In the genomic region with DNA sequence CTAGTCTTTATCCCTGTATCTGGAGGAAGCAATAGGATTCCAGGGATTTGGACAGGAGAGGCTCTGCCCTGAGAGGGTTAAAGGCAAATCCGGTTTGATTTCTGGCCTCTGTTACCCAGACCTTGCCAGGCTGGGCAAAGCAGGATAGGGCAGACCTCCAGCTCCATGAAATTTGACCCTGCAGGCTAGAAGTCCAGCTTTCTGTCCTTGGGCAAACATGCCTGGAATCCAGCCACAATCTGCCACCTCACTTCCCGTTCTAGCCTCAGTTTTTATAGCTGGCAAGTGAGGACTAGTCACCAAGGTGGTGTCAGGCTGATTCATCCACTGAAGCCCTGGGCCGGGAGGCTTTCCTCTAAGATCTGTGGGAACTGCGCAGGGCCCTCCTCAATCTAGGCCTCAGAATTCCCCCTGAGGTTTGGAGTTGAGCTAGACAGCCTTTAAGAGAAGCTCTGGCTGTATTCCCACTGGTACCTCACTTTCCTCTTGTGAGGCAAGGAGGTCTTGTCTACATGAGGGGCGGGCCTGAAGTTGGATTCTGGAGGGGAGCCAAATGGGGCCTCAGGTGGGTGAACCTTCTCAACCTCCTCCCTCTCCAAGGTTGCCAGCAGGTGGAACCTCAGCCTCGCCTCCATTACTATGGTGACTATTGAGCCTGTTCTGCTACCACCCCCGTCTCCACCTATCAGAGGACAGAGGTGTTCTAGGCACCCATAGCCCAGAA, we compare ENCODE assay signal across 1 cellular context.
A peak's percentile ranks its signal among the peaks of the same experiment; 100 is the strongest.
TF ChIP-seq lines count a peak whose summit lies in the region.

No MANE protein-coding gene starts in this region.

TF ChIP-seq in HepG2, 621 proteins besides CTCF, POLR2A, EP300 and RAD21 (continued from another document and continues in another):
- TF ChIP-seq, protein P1, sequence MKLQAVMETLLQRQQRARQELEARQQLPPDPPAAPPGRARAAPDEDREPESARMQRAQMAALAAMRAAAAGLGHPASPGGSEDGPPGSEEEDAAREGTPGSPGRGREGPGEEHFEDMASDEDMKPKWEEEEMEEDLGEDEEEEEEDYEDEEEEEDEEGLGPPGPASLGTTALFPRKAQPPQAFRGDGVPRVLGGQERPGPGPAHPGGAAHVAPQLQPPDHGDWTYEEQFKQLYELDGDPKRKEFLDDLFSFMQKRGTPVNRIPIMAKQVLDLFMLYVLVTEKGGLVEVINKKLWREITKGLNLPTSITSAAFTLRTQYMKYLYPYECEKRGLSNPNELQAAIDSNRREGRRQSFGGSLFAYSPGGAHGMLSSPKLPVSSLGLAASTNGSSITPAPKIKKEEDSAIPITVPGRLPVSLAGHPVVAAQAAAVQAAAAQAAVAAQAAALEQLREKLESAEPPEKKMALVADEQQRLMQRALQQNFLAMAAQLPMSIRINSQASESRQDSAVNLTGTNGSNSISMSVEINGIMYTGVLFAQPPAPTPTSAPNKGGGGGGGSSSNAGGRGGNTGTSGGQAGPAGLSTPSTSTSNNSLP (IDR thresholded peaks at IDR 0.05; ENCODE audit: low read depth, low read length), result peak; percentile 49; the same call in 1 of the 2 replicates
- TF ChIP-seq ZSCAN30 (CRISPR knock-in tag; IDR thresholded peaks at IDR 0.05), result no peak
- TF ChIP-seq BCLAF1 (IDR thresholded peaks at IDR 0.05), result no peak
- TF ChIP-seq SNAI1 (CRISPR knock-in tag; IDR thresholded peaks at IDR 0.05; ENCODE audit: borderline replicate concordance), result no peak
- TF ChIP-seq ZNF720 (CRISPR knock-in tag; IDR thresholded peaks at IDR 0.05), result no peak
- 0 out of 2 replicates have a peak, but pooled peaks have one; percentile 18 for TF ChIP-seq TGIF2 (CRISPR knock-in tag; IDR thresholded peaks at IDR 0.05)
- TF ChIP-seq MED8 (CRISPR knock-in tag; IDR thresholded peaks at IDR 0.05; ENCODE audit: insufficient replicate concordance), result no peak
- TF ChIP-seq MAF1 (CRISPR knock-in tag; IDR thresholded peaks at IDR 0.05; ENCODE audit: borderline replicate concordance), result 0 out of 2 replicates have a peak, but pooled peaks have one; percentile 27
- TF ChIP-seq PITX1 (CRISPR knock-in tag; IDR thresholded peaks at IDR 0.05), result peak; percentile 51; the same call in 1 of the 2 replicates
- no peak for TF ChIP-seq SYNCRIP (IDR thresholded peaks at IDR 0.05; ENCODE audit: insufficient read depth, low read depth, low read length)
- TF ChIP-seq, protein P2, sequence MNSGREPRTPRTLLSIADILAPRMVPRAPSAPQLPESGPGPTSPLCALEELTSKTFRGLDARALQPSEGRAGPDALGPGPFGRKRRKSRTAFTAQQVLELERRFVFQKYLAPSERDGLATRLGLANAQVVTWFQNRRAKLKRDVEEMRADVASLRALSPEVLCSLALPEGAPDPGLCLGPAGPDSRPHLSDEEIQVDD (CRISPR knock-in tag; IDR thresholded peaks at IDR 0.05; ENCODE audit: borderline replicate concordance), result no peak
- TF ChIP-seq ISL2 (CRISPR knock-in tag; IDR thresholded peaks at IDR 0.05), result peak; percentile 51; the same call in 1 of the 2 replicates
- peak; percentile 77; the same call in 1 of the 2 replicates for TF ChIP-seq ETV5 (CRISPR knock-in tag; IDR thresholded peaks at IDR 0.05; ENCODE audit: borderline replicate concordance)
- TF ChIP-seq, protein P3, sequence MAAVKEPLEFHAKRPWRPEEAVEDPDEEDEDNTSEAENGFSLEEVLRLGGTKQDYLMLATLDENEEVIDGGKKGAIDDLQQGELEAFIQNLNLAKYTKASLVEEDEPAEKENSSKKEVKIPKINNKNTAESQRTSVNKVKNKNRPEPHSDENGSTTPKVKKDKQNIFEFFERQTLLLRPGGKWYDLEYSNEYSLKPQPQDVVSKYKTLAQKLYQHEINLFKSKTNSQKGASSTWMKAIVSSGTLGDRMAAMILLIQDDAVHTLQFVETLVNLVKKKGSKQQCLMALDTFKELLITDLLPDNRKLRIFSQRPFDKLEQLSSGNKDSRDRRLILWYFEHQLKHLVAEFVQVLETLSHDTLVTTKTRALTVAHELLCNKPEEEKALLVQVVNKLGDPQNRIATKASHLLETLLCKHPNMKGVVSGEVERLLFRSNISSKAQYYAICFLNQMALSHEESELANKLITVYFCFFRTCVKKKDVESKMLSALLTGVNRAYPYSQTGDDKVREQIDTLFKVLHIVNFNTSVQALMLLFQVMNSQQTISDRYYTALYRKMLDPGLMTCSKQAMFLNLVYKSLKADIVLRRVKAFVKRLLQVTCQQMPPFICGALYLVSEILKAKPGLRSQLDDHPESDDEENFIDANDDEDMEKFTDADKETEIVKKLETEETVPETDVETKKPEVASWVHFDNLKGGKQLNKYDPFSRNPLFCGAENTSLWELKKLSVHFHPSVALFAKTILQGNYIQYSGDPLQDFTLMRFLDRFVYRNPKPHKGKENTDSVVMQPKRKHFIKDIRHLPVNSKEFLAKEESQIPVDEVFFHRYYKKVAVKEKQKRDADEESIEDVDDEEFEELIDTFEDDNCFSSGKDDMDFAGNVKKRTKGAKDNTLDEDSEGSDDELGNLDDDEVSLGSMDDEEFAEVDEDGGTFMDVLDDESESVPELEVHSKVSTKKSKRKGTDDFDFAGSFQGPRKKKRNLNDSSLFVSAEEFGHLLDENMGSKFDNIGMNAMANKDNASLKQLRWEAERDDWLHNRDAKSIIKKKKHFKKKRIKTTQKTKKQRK (IDR thresholded peaks at IDR 0.05; ENCODE audit: low read length), result no peak
- TF ChIP-seq MTF2 (CRISPR knock-in tag; IDR thresholded peaks at IDR 0.05; ENCODE audit: borderline replicate concordance), result no peak
- TF ChIP-seq SIN3B (IDR thresholded peaks at IDR 0.05; ENCODE audit: low read length), result no peak
- no peak for TF ChIP-seq CHD4 (IDR thresholded peaks at IDR 0.05; ENCODE audit: borderline replicate concordance, low read length)
- peak; percentile 80; the same call in 1 of the 2 replicates for TF ChIP-seq TP53 (CRISPR knock-in tag; conservative IDR thresholded peaks at IDR 0.05)
- TF ChIP-seq ZFP37 (CRISPR knock-in tag; IDR thresholded peaks at IDR 0.05; ENCODE audit: borderline replicate concordance), result 0 out of 2 replicates have a peak, but pooled peaks have one; percentile 42
- TF ChIP-seq RNF2 (conservative IDR thresholded peaks at IDR 0.05; ENCODE audit: low read depth), result no peak
- TF ChIP-seq ZMYM2 (CRISPR knock-in tag; IDR thresholded peaks at IDR 0.05), result peak; percentile 58; the same call in 1 of the 2 replicates
- 0 out of 2 replicates have a peak, but pooled peaks have one; percentile 50 for TF ChIP-seq ZNF136 (CRISPR knock-in tag; IDR thresholded peaks at IDR 0.05; ENCODE audit: low read depth)
- TF ChIP-seq ZNF501 (CRISPR knock-in tag; IDR thresholded peaks at IDR 0.05), result peak; percentile 70
- TF ChIP-seq ZNF230 (CRISPR knock-in tag; IDR thresholded peaks at IDR 0.05), result 0 out of 2 replicates have a peak, but pooled peaks have one; percentile 49
- peak; percentile 39; the same call in 1 of the 2 replicates for TF ChIP-seq NCOR1 (IDR thresholded peaks at IDR 0.05; ENCODE audit: borderline replicate concordance, low read length)
- no peak for TF ChIP-seq FOXP1 (IDR thresholded peaks at IDR 0.05)
- TF ChIP-seq FOXP1 (CRISPR knock-in tag; IDR thresholded peaks at IDR 0.05), result no peak
- TF ChIP-seq ZNF460 (CRISPR knock-in tag; IDR thresholded peaks at IDR 0.05; ENCODE audit: borderline replicate concordance), result no peak
- peak; percentile 26; the same call in 1 of the 2 replicates for TF ChIP-seq ERF (CRISPR knock-in tag; IDR thresholded peaks at IDR 0.05)
- peak in 1 of 2 experiments; percentile 28; a peak in 1 of 4 replicates for TF ChIP-seq NR2F1 (CRISPR knock-in tag; IDR thresholded peaks at IDR 0.05)
- no peak for TF ChIP-seq ZSCAN25 (CRISPR knock-in tag; IDR thresholded peaks at IDR 0.05)
- TF ChIP-seq, protein P4, sequence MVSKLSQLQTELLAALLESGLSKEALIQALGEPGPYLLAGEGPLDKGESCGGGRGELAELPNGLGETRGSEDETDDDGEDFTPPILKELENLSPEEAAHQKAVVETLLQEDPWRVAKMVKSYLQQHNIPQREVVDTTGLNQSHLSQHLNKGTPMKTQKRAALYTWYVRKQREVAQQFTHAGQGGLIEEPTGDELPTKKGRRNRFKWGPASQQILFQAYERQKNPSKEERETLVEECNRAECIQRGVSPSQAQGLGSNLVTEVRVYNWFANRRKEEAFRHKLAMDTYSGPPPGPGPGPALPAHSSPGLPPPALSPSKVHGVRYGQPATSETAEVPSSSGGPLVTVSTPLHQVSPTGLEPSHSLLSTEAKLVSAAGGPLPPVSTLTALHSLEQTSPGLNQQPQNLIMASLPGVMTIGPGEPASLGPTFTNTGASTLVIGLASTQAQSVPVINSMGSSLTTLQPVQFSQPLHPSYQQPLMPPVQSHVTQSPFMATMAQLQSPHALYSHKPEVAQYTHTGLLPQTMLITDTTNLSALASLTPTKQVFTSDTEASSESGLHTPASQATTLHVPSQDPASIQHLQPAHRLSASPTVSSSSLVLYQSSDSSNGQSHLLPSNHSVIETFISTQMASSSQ (IDR thresholded peaks at IDR 0.05; ENCODE audit: low read depth), result peak; percentile 36; the same call in 1 of the 2 replicates
- TF ChIP-seq, protein P4 (CRISPR knock-in tag; IDR thresholded peaks at IDR 0.05; ENCODE audit: borderline replicate concordance), result no peak
- TF ChIP-seq SRSF9 (IDR thresholded peaks at IDR 0.05; ENCODE audit: borderline replicate concordance, insufficient read depth, low read depth, low read length, poor library complexity, severe bottlenecking), result no peak
- no peak for TF ChIP-seq ATF7-NPFF (CRISPR knock-in tag; IDR thresholded peaks at IDR 0.05; ENCODE audit: low read depth)
- no peak; the same call in 1 of the 2 replicates for TF ChIP-seq SAFB2 (CRISPR knock-in tag; IDR thresholded peaks at IDR 0.05; ENCODE audit: borderline replicate concordance, low read depth)
- TF ChIP-seq ZNF343 (CRISPR knock-in tag; IDR thresholded peaks at IDR 0.05), result no peak
- TF ChIP-seq, protein P5, sequence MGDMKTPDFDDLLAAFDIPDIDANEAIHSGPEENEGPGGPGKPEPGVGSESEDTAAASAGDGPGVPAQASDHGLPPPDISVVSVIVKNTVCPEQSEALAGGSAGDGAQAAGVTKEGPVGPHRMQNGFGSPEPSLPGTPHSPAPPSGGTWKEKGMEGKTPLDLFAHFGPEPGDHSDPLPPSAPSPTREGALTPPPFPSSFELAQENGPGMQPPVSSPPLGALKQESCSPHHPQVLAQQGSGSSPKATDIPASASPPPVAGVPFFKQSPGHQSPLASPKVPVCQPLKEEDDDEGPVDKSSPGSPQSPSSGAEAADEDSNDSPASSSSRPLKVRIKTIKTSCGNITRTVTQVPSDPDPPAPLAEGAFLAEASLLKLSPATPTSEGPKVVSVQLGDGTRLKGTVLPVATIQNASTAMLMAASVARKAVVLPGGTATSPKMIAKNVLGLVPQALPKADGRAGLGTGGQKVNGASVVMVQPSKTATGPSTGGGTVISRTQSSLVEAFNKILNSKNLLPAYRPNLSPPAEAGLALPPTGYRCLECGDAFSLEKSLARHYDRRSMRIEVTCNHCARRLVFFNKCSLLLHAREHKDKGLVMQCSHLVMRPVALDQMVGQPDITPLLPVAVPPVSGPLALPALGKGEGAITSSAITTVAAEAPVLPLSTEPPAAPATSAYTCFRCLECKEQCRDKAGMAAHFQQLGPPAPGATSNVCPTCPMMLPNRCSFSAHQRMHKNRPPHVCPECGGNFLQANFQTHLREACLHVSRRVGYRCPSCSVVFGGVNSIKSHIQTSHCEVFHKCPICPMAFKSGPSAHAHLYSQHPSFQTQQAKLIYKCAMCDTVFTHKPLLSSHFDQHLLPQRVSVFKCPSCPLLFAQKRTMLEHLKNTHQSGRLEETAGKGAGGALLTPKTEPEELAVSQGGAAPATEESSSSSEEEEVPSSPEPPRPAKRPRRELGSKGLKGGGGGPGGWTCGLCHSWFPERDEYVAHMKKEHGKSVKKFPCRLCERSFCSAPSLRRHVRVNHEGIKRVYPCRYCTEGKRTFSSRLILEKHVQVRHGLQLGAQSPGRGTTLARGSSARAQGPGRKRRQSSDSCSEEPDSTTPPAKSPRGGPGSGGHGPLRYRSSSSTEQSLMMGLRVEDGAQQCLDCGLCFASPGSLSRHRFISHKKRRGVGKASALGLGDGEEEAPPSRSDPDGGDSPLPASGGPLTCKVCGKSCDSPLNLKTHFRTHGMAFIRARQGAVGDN (CRISPR knock-in tag; IDR thresholded peaks at IDR 0.05), result peak; percentile 49
